In genomic region chr17:42010898-42011516, GRCh38 we compare ENCODE assay signal across 10 cellular contexts. TPM values are rescaled to one million over a fixed set of nuclear protein-coding genes. Genes with fewer than 3 reads are reported as not detected.
A peak's percentile ranks its signal among the peaks of the same experiment; 100 is the strongest.
DNase-seq lines count a peak whose midpoint lies in the region; ATAC-seq and TF ChIP-seq lines count a peak whose summit lies in the region.
"Had no signal": no experiment of that assay in that cellular context is flagged by ENCODE, and none has a peak within 500 bp of the region (broad histone marks: within the 10 kb centered on the region; RNA-seq: fewer than 3 reads in every experiment).

No MANE protein-coding gene starts in this region.

- WGBS in trophoblast cell (ENCODE audit: extremely low coverage, insufficient coverage, insufficient read length): no CpG with 5 or more reads among the region's 3 CpGs
- WGBS in right cardiac atrium: 95% methylated on average over 3 of the region's 3 CpGs

- no peak overlapping the region for H2AFZ ChIP-seq in trophoblast cell (ENCODE audit: insufficient read depth, low read length, poor library complexity)

- H3K4me3 ChIP-seq in choroid plexus epithelial cell (ENCODE audit: low read depth, low read length) (no peak overlapping the region), trophoblast cell (ENCODE audit: low read depth, low read length) (no peak overlapping the region), right cardiac atrium (ENCODE audit: low read length) (no peak overlapping the region)

- peak overlapping the region; percentile 26 for H3K27ac Mint-ChIP-seq in T-helper 2 cell treated with Interferon-gamma antibody and Interleukin-4, amounts not matched to agents 5 μg/mL and 100 μg/mL, for 36 hours

- no peak overlapping the region for H3K4me2 ChIP-seq in trophoblast cell (ENCODE audit: low read length)

- peaks cover 0 to 4% of the 10 kb centered on the region in 2 experiments for H3K4me1 ChIP-seq in trophoblast cell (ENCODE audit: control insufficient read depth in 1 of 2, insufficient read depth in 2 of 2, low read length in 2 of 2)
- peaks cover 7% of the 10 kb centered on the region for H3K4me1 ChIP-seq in right cardiac atrium (ENCODE audit: control insufficient read depth, insufficient read depth, low read length)

- no peak overlapping the region for H2BK120ac ChIP-seq in trophoblast cell (ENCODE audit: insufficient read depth, low read length, poor library complexity)

- H3K27ac ChIP-seq in trophoblast cell (ENCODE audit: low read depth, low read length): no peak overlapping the region
- no peak overlapping the region for H3K27ac ChIP-seq in right cardiac atrium (ENCODE audit: low read length)

- intact Hi-C loops in right cardiac atrium (cut with DNase I): loop anchor here in 1 of 4 donors (5.0 kb wide), 1 partner anchor 44 kb away; the partner anchor contains the start of gene CNP

- H3K36me3 Mint-ChIP-seq in T-helper 2 cell treated with Interferon-gamma antibody and Interleukin-4, amounts not matched to agents 5 μg/mL and 100 μg/mL, for 36 hours (ENCODE audit: low read depth): peaks cover 17% of the 10 kb centered on the region

- no peak overlapping the region for H3K23ac ChIP-seq in trophoblast cell (ENCODE audit: low read length)

- no peaks in the 10 kb centered on the region for H3K27me3 Mint-ChIP-seq in T-helper 2 cell treated with Interferon-gamma antibody and Interleukin-4, amounts not matched to agents 5 μg/mL and 100 μg/mL, for 36 hours (ENCODE audit: low read depth)

- H3K36me3 ChIP-seq in trophoblast cell (ENCODE audit: control insufficient read depth in 1 of 2, insufficient read depth in 2 of 2, low read length in 2 of 2): peaks cover 2 to 4% of the 10 kb centered on the region in 2 experiments

- peaks cover 2% of the 10 kb centered on the region for H3K9me3 ChIP-seq in trophoblast cell (ENCODE audit: insufficient read depth, low read depth, low read length)
- no peaks in the 10 kb centered on the region for H3K9me3 ChIP-seq in right cardiac atrium (ENCODE audit: control insufficient read depth, low read length)

- peaks cover 12% of the 10 kb centered on the region for H3K79me2 ChIP-seq in trophoblast cell (ENCODE audit: control insufficient read depth, insufficient read depth, low read length, poor library complexity)

- peak overlapping the region; percentile 64 for H3K4ac ChIP-seq in trophoblast cell (ENCODE audit: low read depth, low read length)

- ATAC-seq in GM18867 (IDR thresholded peaks at IDR 0.05; ENCODE audit: unreplicated experiment): no peak
- ATAC-seq in right cardiac atrium: no peak

- H3K79me1 ChIP-seq in trophoblast cell (ENCODE audit: low read length): no peaks in the 10 kb centered on the region

- DNase-seq in T-helper 2 cell treated with Interferon-gamma antibody and Interleukin-4, amounts not matched to agents 5 μg/mL and 100 μg/mL, for 36 hours (ENCODE audit: low spot score): no peak
- no peak for DNase-seq in T-helper 2 cell
- peak; percentile 19 for DNase-seq in MV-4-11 (lab: John Stamatoyannopoulos, UW)
- DNase-seq in choroid plexus epithelial cell (ENCODE audit: low read depth): peak; percentile 63
- DNase-seq in trophoblast cell: peak; percentile 16 to 51
- DNase-seq in NOMO-1 treated with dmso at 0.1 percent for 144 hours (lab: John Stamatoyannopoulos, UW; ENCODE audit: unreplicated experiment): no peak
- no peak for DNase-seq in right cardiac atrium
- DNase-seq: effector CD4-positive, alpha-beta T cell; NCI-H2171 had no signal

- no peak for TF ChIP-seq CTCF in choroid plexus epithelial cell (conservative IDR thresholded peaks at IDR 0.05; ENCODE audit: low read depth, low read length)

- H3K18ac ChIP-seq in trophoblast cell (ENCODE audit: low read length): no peak overlapping the region

- no peaks in the 10 kb centered on the region for H3K9me3 Mint-ChIP-seq in T-helper 2 cell treated with Interferon-gamma antibody and Interleukin-4, amounts not matched to agents 5 μg/mL and 100 μg/mL, for 36 hours

- H3K4me1 Mint-ChIP-seq in T-helper 2 cell treated with Interferon-gamma antibody and Interleukin-4, amounts not matched to agents 5 μg/mL and 100 μg/mL, for 36 hours (ENCODE audit: low read depth): peaks cover 35% of the 10 kb centered on the region

- no peak overlapping the region for H2BK12ac ChIP-seq in trophoblast cell (ENCODE audit: low read length)

- H2BK5ac ChIP-seq in trophoblast cell (ENCODE audit: low read depth, low read length, poor library complexity): no peak overlapping the region

- no peak overlapping the region for H4K12ac ChIP-seq in trophoblast cell (ENCODE audit: low read depth, low read length)

- no peak overlapping the region for H3K14ac ChIP-seq in trophoblast cell (ENCODE audit: low read length)

- no peak overlapping the region for H4K8ac ChIP-seq in trophoblast cell (ENCODE audit: low read depth, low read length)

- H3K27me3 ChIP-seq in trophoblast cell (ENCODE audit: insufficient read depth, low read length) (no peaks in the 10 kb centered on the region), right cardiac atrium (ENCODE audit: control insufficient read depth, insufficient read depth) (no peaks in the 10 kb centered on the region)

- H4K91ac ChIP-seq in trophoblast cell (ENCODE audit: low read depth, low read length): no peak overlapping the region

- H2AK5ac ChIP-seq in trophoblast cell (ENCODE audit: low read length): no peak overlapping the region

- H3K9ac ChIP-seq in trophoblast cell (ENCODE audit: low read length): no peak overlapping the region

- no peak overlapping the region for H3K4me3 Mint-ChIP-seq in T-helper 2 cell treated with Interferon-gamma antibody and Interleukin-4, amounts not matched to agents 5 μg/mL and 100 μg/mL, for 36 hours

RNA-seq across cellular contexts. Expression of gene DNAJC7, which starts 6.2 kb away (rescaled TPM):
- polyA plus RNA-seq in trophoblast cell (2013): 73.2 and 73.8 TPM in 2 replicates
- total RNA-seq in right cardiac atrium: 10 to 100 TPM; 56.2 to 81.5 (median 65.3) TPM
- polyA plus RNA-seq in right cardiac atrium: 60.7 TPM

RNA-seq across cellular contexts. Expression of gene NKIRAS2, which starts 8.9 kb away (rescaled TPM):
- polyA plus RNA-seq in trophoblast cell (2013): 51.0 and 51.4 TPM in 2 replicates
- 10 to 100 TPM; 39.1 to 47.9 (median 40.4) TPM for total RNA-seq in right cardiac atrium
- polyA plus RNA-seq in right cardiac atrium: 53.9 TPM

RNA-seq across cellular contexts. Expression of gene C17orf113, which starts 39.4 kb away (rescaled TPM):
- 0.34 and 0.37 TPM in 2 replicates for polyA plus RNA-seq in trophoblast cell (2013)
- 1 to 10 TPM in 1 of 4 donors, under 1 TPM in 3; 0.60 to 1.2 (median 0.66) TPM for total RNA-seq in right cardiac atrium
- 0.91 TPM for polyA plus RNA-seq in right cardiac atrium

RNA-seq across cellular contexts. Expression of gene CNP, which starts 44.4 kb away (rescaled TPM):
- 28.0 and 28.5 TPM in 2 replicates for polyA plus RNA-seq in trophoblast cell (2013)
- 10 to 100 TPM; 37.1 to 41.1 (median 39.2) TPM for total RNA-seq in right cardiac atrium
- 32.1 TPM for polyA plus RNA-seq in right cardiac atrium

Comparison
In these comparisons a context has a peak if more than half of its experiments do, and no peak if none do; other contexts are left out.
1. DNase-seq: peak in MV-4-11 (single experiment), choroid plexus epithelial cell (single experiment) and trophoblast cell (2 of 2); none in T-helper 2 cell treated with Interferon-gamma antibody and Interleukin-4, amounts not matched to agents 5 μg/mL and 100 μg/mL, for 36 hours (single experiment), T-helper 2 cell (0 of 5), NOMO-1 treated with dmso at 0.1 percent for 144 hours (single experiment) and right cardiac atrium (0 of 3).